ENCODE assay signal across 27 cellular contexts in the genomic region with DNA sequence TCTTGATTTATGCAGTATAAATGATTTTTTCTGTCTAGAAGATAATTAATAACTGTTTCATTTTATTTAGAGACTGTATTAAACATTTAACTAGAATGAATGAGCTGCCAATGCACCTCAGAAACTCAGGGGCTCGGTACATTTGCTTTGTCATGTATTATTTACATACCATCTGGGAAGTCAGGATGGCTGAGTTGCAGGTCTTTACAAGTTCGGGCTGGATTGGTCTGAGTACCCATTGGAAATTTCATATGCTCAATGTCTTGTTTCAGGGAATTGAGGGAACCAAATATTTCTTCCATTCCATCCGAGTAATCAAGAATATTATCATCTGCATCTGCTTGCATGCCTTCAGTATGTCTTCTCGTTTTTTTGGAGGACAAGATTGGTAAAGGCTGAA.
"Had no signal": no experiment of that assay in that cellular context is flagged by ENCODE, and none has a peak within 500 bp of the region (broad histone marks: within the 10 kb centered on the region; RNA-seq: fewer than 3 reads in every experiment).

No MANE protein-coding gene starts in this region.

- H3K4me3 ChIP-seq: left lung, lower lobe of right lung, mucosa of descending colon, ovary, prostate gland, skin epidermis, stomach, testis, thyroid gland, transverse colon, upper lobe of left lung, vagina had no signal

- H3K4me3 Mint-ChIP-seq: naive thymus-derived CD4-positive, alpha-beta T cell; natural killer cell treated with Interleukin-12 subunit alpha and Interleukin-12 subunit beta and Interleukin-15 and Interleukin-18, amount 100 ng/mL, for 72 hours; stimulated activated naive B cell treated with anti-CD40 and anti-IgM and Interleukin-4, amounts not matched to agents 10 μg/mL and 1 μg/mL and 100 μg/mL, for 72 hours had no signal

- H3K4me1 ChIP-seq: left lung, lower lobe of right lung, prostate gland, stomach, testis, thyroid gland, transverse colon, upper lobe of left lung, vagina had no signal

- H3K9me3 ChIP-seq: left lung, lower lobe of right lung, mucosa of descending colon, ovary, prostate gland, stomach, testis, thyroid gland, transverse colon, upper lobe of left lung, vagina had no signal

- H3K27me3 Mint-ChIP-seq: naive thymus-derived CD4-positive, alpha-beta T cell; natural killer cell treated with Interleukin-12 subunit alpha and Interleukin-12 subunit beta and Interleukin-15 and Interleukin-18, amount 100 ng/mL, for 72 hours; stimulated activated naive B cell treated with anti-CD40 and anti-IgM and Interleukin-4, amounts not matched to agents 10 μg/mL and 1 μg/mL and 100 μg/mL, for 72 hours had no signal

- DNase-seq: hippocampal formation; kidney; left colon; left lung; lower lobe of right lung; midbrain; mucosa of descending colon; naive thymus-derived CD4-positive, alpha-beta T cell; ovary; posterior cingulate gyrus; retina; right cardiac atrium; stimulated activated CD4-positive, alpha-beta T cell treated with anti-CD3 and anti-CD28 coated beads, Interleukin-12 subunit alpha, Interleukin-12 subunit beta, amount 100 ng/mL, for 4 hours; stimulated activated CD4-positive, alpha-beta T cell treated with anti-CD3 and anti-CD28 coated beads, Interleukin-15, amount 100 ng/mL, for 24 hours; stimulated activated CD4-positive, alpha-beta T cell treated with anti-CD3 and anti-CD28 coated beads, Interleukin-2, amount 100 ng/mL, for 24 hours; stimulated activated CD4-positive, alpha-beta T cell treated with anti-CD3 and anti-CD28 coated beads, Interleukin-4, amount 100 ng/mL, for 1 hour; stimulated activated naive B cell treated with anti-CD40 and anti-IgM and Interleukin-4, amounts not matched to agents 10 μg/mL and 1 μg/mL and 100 μg/mL, for 72 hours; stimulated activated naive CD8-positive, alpha-beta T cell treated with anti-CD3 and anti-CD28 coated beads, Interleukin-15, Interleukin-2, amounts not matched to agents 100 U/mL and 50 U/mL, for 24 hours; stomach; testis; thyroid gland; transverse colon; upper lobe of left lung had no signal

- H3K36me3 ChIP-seq: left lung, lower lobe of right lung, ovary, prostate gland, stomach, thyroid gland, transverse colon, upper lobe of left lung, vagina had no signal

- FAIRE-seq: kidney had no signal

- H3K27ac ChIP-seq: left lung, lower lobe of right lung, ovary, prostate gland, skin epidermis, stomach, testis, thyroid gland, transverse colon, upper lobe of left lung, vagina had no signal

- H3K36me3 Mint-ChIP-seq: naive thymus-derived CD4-positive, alpha-beta T cell; natural killer cell treated with Interleukin-12 subunit alpha and Interleukin-12 subunit beta and Interleukin-15 and Interleukin-18, amount 100 ng/mL, for 72 hours; stimulated activated naive B cell treated with anti-CD40 and anti-IgM and Interleukin-4, amounts not matched to agents 10 μg/mL and 1 μg/mL and 100 μg/mL, for 72 hours had no signal

- H3K9me3 Mint-ChIP-seq: natural killer cell treated with Interleukin-12 subunit alpha and Interleukin-12 subunit beta and Interleukin-15 and Interleukin-18, amount 100 ng/mL, for 72 hours had no signal

- H3K27me3 ChIP-seq: left lung, ovary, stomach, testis, thyroid gland, transverse colon, upper lobe of left lung, vagina had no signal

- H3K4me1 Mint-ChIP-seq: naive thymus-derived CD4-positive, alpha-beta T cell; stimulated activated naive B cell treated with anti-CD40 and anti-IgM and Interleukin-4, amounts not matched to agents 10 μg/mL and 1 μg/mL and 100 μg/mL, for 72 hours had no signal

- H3K27ac Mint-ChIP-seq: naive thymus-derived CD4-positive, alpha-beta T cell; natural killer cell treated with Interleukin-12 subunit alpha and Interleukin-12 subunit beta and Interleukin-15 and Interleukin-18, amount 100 ng/mL, for 72 hours; stimulated activated naive B cell treated with anti-CD40 and anti-IgM and Interleukin-4, amounts not matched to agents 10 μg/mL and 1 μg/mL and 100 μg/mL, for 72 hours had no signal
